20 cellular contexts compared by ENCODE assay signal in the genomic region with DNA sequence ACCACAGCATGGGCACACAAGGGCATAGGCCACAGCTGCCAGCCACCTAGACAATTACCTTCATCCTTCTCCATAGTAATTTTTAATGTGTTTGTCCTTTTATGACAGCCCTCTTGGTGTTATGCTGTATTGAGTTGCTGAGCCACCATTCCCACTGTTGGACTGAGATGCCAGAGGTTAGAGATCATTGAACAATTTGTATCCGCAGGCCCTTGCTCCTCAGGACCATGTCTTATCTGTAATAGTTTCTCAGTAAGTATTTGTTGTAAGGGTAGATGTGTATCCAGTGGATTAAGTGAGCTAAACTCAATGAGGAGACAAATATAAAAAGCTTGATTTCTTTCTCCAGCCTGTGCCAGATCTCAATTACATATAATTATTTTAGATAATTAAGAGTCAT.
"Had no signal": no experiment of that assay in that cellular context is flagged by ENCODE, and none has a peak within 500 bp of the region (broad histone marks: within the 10 kb centered on the region; RNA-seq: fewer than 3 reads in every experiment).

No MANE protein-coding gene starts in this region.

- H3K9me3 ChIP-seq: colonic mucosa, sigmoid colon, thoracic aorta, upper lobe of right lung had no signal

- H3K4me3 Mint-ChIP-seq: activated naive CD4-positive, alpha-beta T cell treated with anti-CD3 and anti-CD28 coated beads, Interleukin-2, amount 10 ng/mL, durations not matched to agents 7 days and 5 days; activated naive CD8-positive, alpha-beta T cell treated with anti-CD3 and anti-CD28 coated beads, Interleukin-2, amount 50 U/mL, for 24 hours; central memory CD8-positive, alpha-beta T cell; endodermal cell; nephron had no signal

- ATAC-seq: T-helper 17 cell, upper lobe of right lung had no signal

- H3K9me3 Mint-ChIP-seq: activated naive CD4-positive, alpha-beta T cell treated with anti-CD3 and anti-CD28 coated beads, Interleukin-2, amount 10 ng/mL, durations not matched to agents 7 days and 5 days; activated naive CD8-positive, alpha-beta T cell treated with anti-CD3 and anti-CD28 coated beads, Interleukin-2, amount 50 U/mL, for 24 hours; central memory CD8-positive, alpha-beta T cell; endodermal cell; nephron; stimulated activated effector memory CD8-positive, alpha-beta T cell treated with anti-CD3 and anti-CD28 coated beads, Interleukin-12 subunit alpha, Interleukin-12 subunit beta, amount 100 ng/mL, for 72 hours had no signal

- H3K27ac Mint-ChIP-seq: activated naive CD4-positive, alpha-beta T cell treated with anti-CD3 and anti-CD28 coated beads, Interleukin-2, amount 10 ng/mL, durations not matched to agents 7 days and 5 days; activated naive CD8-positive, alpha-beta T cell treated with anti-CD3 and anti-CD28 coated beads, Interleukin-2, amount 50 U/mL, for 24 hours; endodermal cell; nephron; stimulated activated effector memory CD8-positive, alpha-beta T cell treated with anti-CD3 and anti-CD28 coated beads, Interleukin-12 subunit alpha, Interleukin-12 subunit beta, amount 100 ng/mL, for 72 hours; T-helper 17 cell had no signal

- H3K27ac ChIP-seq: colonic mucosa, foreskin keratinocyte, thoracic aorta, upper lobe of right lung had no signal

- H3K36me3 ChIP-seq: brain microvascular endothelial cell, colonic mucosa, sigmoid colon, thoracic aorta, upper lobe of right lung had no signal

- H3K4me1 ChIP-seq: colonic mucosa, upper lobe of right lung had no signal

- H3K4me1 Mint-ChIP-seq: nephron had no signal

- DNase-seq: activated effector memory CD4-positive, alpha-beta T cell treated with Interleukin-2 at 50 U/mL for 16 hours; activated naive CD4-positive, alpha-beta T cell treated with anti-CD3 and anti-CD28 coated beads, Interleukin-2, amount 10 ng/mL, durations not matched to agents 7 days and 5 days; activated naive CD8-positive, alpha-beta T cell treated with anti-CD3 and anti-CD28 coated beads, Interleukin-2, amount 50 U/mL, for 24 hours; anterior cingulate cortex; colonic mucosa; foreskin keratinocyte; glutamatergic neuron; hippocampal formation; left cardiac atrium; nucleus accumbens; sigmoid colon; stimulated activated CD4-positive, alpha-beta T cell treated with anti-CD3 and anti-CD28 coated beads, Interleukin-4, amount 100 ng/mL, for 24 hours; T-helper 17 cell; upper lobe of right lung had no signal

- H3K4me3 ChIP-seq: colonic mucosa, sigmoid colon, thoracic aorta, upper lobe of right lung had no signal

- H3K27me3 Mint-ChIP-seq: activated naive CD4-positive, alpha-beta T cell treated with anti-CD3 and anti-CD28 coated beads, Interleukin-2, amount 10 ng/mL, durations not matched to agents 7 days and 5 days; central memory CD8-positive, alpha-beta T cell had no signal

- H3K27me3 ChIP-seq: brain microvascular endothelial cell, colonic mucosa, foreskin keratinocyte, sigmoid colon had no signal
